In the genomic region with DNA sequence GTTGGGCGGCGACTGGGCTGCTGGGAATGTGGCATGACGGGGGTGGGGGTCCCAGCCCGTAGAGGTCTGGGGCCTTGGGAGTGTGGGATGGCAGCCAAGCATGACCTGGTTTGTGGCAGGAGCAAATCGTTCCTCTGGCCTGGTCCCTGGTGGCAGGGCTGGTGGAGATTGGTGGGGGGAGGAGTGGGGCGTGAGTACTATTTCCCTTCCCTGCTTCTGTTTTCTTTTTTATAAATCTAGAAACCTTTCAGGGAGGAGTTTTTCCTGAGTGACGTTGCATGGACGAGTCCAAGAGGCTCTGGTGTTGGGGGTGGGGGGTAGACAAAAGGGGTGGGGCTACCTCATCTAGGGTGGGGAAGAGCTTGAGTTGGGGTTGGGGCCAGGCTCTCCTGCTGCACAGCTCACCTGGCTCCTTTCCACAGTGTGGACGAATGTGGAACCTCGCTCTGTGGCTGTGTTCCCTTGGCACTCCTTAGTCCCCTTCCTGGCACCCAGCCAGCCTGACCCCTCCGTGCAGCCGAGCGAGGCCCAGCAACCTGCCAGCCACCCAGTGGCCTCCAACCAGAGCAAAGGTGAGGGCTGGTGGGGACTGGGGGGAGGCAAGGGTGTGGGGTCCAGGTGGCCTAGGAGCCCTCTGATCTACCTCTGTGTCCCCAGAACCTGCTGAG, we compare ENCODE assay signal across 9 cellular contexts. TPM values are rescaled to one million over a fixed set of nuclear protein-coding genes. Genes with fewer than 3 reads are reported as not detected.
DNase-seq lines count a peak whose midpoint lies in the region; ATAC-seq, FAIRE-seq and TF ChIP-seq lines count a peak whose summit lies in the region.
"Had no signal": no experiment of that assay in that cellular context is flagged by ENCODE, and none has a peak within 500 bp of the region (broad histone marks: within the 10 kb centered on the region; RNA-seq: fewer than 3 reads in every experiment).

No MANE protein-coding gene starts in this region.

- peaks cover 15% of the 10 kb centered on the region for H3K36me3 ChIP-seq in astrocyte (ENCODE audit: insufficient read depth, low read length)
- peaks cover 0 to 46% (median 28%) of the 10 kb centered on the region in 4 donors for H3K36me3 ChIP-seq in right lobe of liver
- peaks cover 0 to 16% (median 4%) of the 10 kb centered on the region in 4 donors for H3K36me3 ChIP-seq in transverse colon
- H3K36me3 ChIP-seq in mesendoderm (ENCODE audit: control insufficient read depth, insufficient read depth, low read length) = peaks cover 5% of the 10 kb centered on the region

- no peak overlapping the region for H3K56ac ChIP-seq in mesendoderm (ENCODE audit: low read length)

- H3K79me2 ChIP-seq in astrocyte (ENCODE audit: insufficient read depth, low read length) (peaks cover 47% of the 10 kb centered on the region), mesendoderm (ENCODE audit: control insufficient read depth, insufficient read depth, low read length) (peaks cover 13% of the 10 kb centered on the region)

- no peaks in the 10 kb centered on the region for H3K27me3 ChIP-seq in astrocyte (ENCODE audit: insufficient read depth, low read length)
- no peaks in the 10 kb centered on the region for H3K27me3 ChIP-seq in right lobe of liver
- no peaks in the 10 kb centered on the region for H3K27me3 ChIP-seq in transverse colon
- no peaks in the 10 kb centered on the region for H3K27me3 ChIP-seq in mesendoderm (ENCODE audit: insufficient read depth, low read length, poor library complexity)

- no peak overlapping the region for H2BK120ac ChIP-seq in mesendoderm (ENCODE audit: low read depth, low read length)

- no peak overlapping the region for H2AFZ ChIP-seq in astrocyte (ENCODE audit: low read depth, low read length)

- H2BK5ac ChIP-seq in mesendoderm (ENCODE audit: low read length) = no peak overlapping the region

- H3K27ac ChIP-seq in astrocyte (ENCODE audit: low read depth, low read length) = no peak overlapping the region
- peak overlapping the region in 1 of 3 donors; percentile 7 for H3K27ac ChIP-seq in right lobe of liver
- H3K27ac ChIP-seq in transverse colon = peak overlapping the region; percentile 80 to 91 (median 86)
- no peak overlapping the region for H3K27ac ChIP-seq in mesendoderm (ENCODE audit: low read depth, low read length)

- no peak for TF ChIP-seq POLR2A in right lobe of liver (IDR thresholded peaks at IDR 0.05)
- TF ChIP-seq POLR2A in transverse colon (IDR thresholded peaks at IDR 0.05) = no peak

- peak overlapping the region; percentile 24 for H3K4me3 Mint-ChIP-seq in activated T-cell treated with anti-CD3 and anti-CD28 coated beads, Interleukin-2, amount 50 U/mL, for 4 hours
- peak overlapping the region; percentile 87 for H3K4me3 Mint-ChIP-seq in astrocyte (ENCODE audit: unreplicated experiment)

- no peak overlapping the region for H3K4me3 ChIP-seq in astrocyte (ENCODE audit: insufficient read depth, low read depth, low read length)
- H3K4me3 ChIP-seq in right lobe of liver = no peak overlapping the region
- H3K4me3 ChIP-seq in transverse colon = peak overlapping the region in 1 of 4 donors; percentile 11
- H3K4me3 ChIP-seq in mesendoderm (ENCODE audit: low read length) = no peak overlapping the region

- no peak overlapping the region for H3K4ac ChIP-seq in mesendoderm (ENCODE audit: low read depth, low read length)

- in situ Hi-C loops in transverse colon (cut with MboI; ENCODE audit: low pct_ligation_motif_present in 1 of 4, low pct_unique_long_range_greater_than_20kb in 1 of 4, low sequenced_read_pairs in 3 of 4) = no loop called here

- no peak overlapping the region for H3K27ac Mint-ChIP-seq in astrocyte (ENCODE audit: unreplicated experiment)

- peaks cover 28% of the 10 kb centered on the region for H3K4me1 Mint-ChIP-seq in activated T-cell treated with anti-CD3 and anti-CD28 coated beads, Interleukin-2, amount 50 U/mL, for 4 hours (ENCODE audit: low read depth)
- H3K4me1 Mint-ChIP-seq in astrocyte (ENCODE audit: low read depth, unreplicated experiment) = peaks cover 21% of the 10 kb centered on the region

- H3K4me2 ChIP-seq in astrocyte (ENCODE audit: low read length) (peak overlapping the region; percentile 100), mesendoderm (ENCODE audit: low read length) (no peak overlapping the region)

- H3K27me3 Mint-ChIP-seq in activated T-cell treated with anti-CD3 and anti-CD28 coated beads, Interleukin-2, amount 50 U/mL, for 4 hours (ENCODE audit: low read depth) = no peaks in the 10 kb centered on the region
- H3K27me3 Mint-ChIP-seq in astrocyte (ENCODE audit: low read depth, unreplicated experiment) = no peaks in the 10 kb centered on the region

- intact Hi-C loops in right lobe of liver (cut with DNase I) (loop anchor here in 1 of 2 donors (5.0 kb wide), 1 partner anchor 34 kb away; no protein-coding TSS in a partner anchor), transverse colon (cut with DNase I; ENCODE audit: low total_unique reads) (no loop called here)

- TF ChIP-seq CTCF in astrocyte (IDR thresholded peaks at IDR 0.05; ENCODE audit: insufficient read depth, low read depth, low read length) = no peak
- no peak for TF ChIP-seq CTCF in right lobe of liver (IDR thresholded peaks at IDR 0.05)
- no peak for TF ChIP-seq CTCF in transverse colon (IDR thresholded peaks at IDR 0.05)

- H3K23ac ChIP-seq in mesendoderm (ENCODE audit: low read length) = no peak overlapping the region

- no peak overlapping the region for H4K5ac ChIP-seq in mesendoderm (ENCODE audit: low read length)

- no peak overlapping the region for H3K18ac ChIP-seq in mesendoderm (ENCODE audit: low read length)

- H4K8ac ChIP-seq in mesendoderm (ENCODE audit: low read depth, low read length) = no peak overlapping the region

- H3K9ac ChIP-seq in astrocyte (ENCODE audit: low read length) (peak overlapping the region; percentile 87), mesendoderm (ENCODE audit: low read length) (no peak overlapping the region)

- H2AK5ac ChIP-seq in mesendoderm (ENCODE audit: low read length) = no peak overlapping the region

- no peaks in the 10 kb centered on the region for H3K9me3 Mint-ChIP-seq in activated T-cell treated with anti-CD3 and anti-CD28 coated beads, Interleukin-2, amount 50 U/mL, for 4 hours
- H3K9me3 Mint-ChIP-seq in astrocyte (ENCODE audit: unreplicated experiment) = peaks cover 2% of the 10 kb centered on the region

- peaks cover 18% of the 10 kb centered on the region for H3K79me1 ChIP-seq in mesendoderm (ENCODE audit: low read length)

- H3K4me1 ChIP-seq in astrocyte (ENCODE audit: insufficient read depth, low read length) (peaks cover 40% of the 10 kb centered on the region), right lobe of liver (peaks cover 0 to 30% (median 7%) of the 10 kb centered on the region in 4 donors), transverse colon (peaks cover 33 to 50% (median 45%) of the 10 kb centered on the region in 4 donors), mesendoderm (ENCODE audit: control insufficient read depth, low read depth, low read length) (peaks cover 13% of the 10 kb centered on the region)

- no peak for FAIRE-seq in astrocyte (lab: Jason Lieb, UNC)

- no peak for TF ChIP-seq EP300 in transverse colon (IDR thresholded peaks at IDR 0.05; ENCODE audit: low read depth)

- ATAC-seq in activated T-cell treated with anti-CD3 and anti-CD28 coated beads, Interleukin-2, amount 50 U/mL, for 4 hours = no peak
- no peak for ATAC-seq in right lobe of liver
- no peak for ATAC-seq in HG03025 (IDR thresholded peaks at IDR 0.05; ENCODE audit: low FRiP score, unreplicated experiment)

- DNase-seq in activated T-cell treated with anti-CD3 and anti-CD28 coated beads, Interleukin-2, amount 50 U/mL, for 4 hours = no peak
- no peak for DNase-seq in activated T-cell treated with anti-CD3 and anti-CD28 coated beads for 4 hours
- DNase-seq in astrocyte (ENCODE audit: low read depth) = no peak
- DNase-seq in right lobe of liver = peak; percentile 45 to 65 (median 64)
- no peak for DNase-seq in transverse colon
- DNase-seq in mesendoderm = no peak
- no peak for DNase-seq in iPS-NIHi7 (ENCODE audit: extremely low spot score)
- DNase-seq: T1000 had no signal

- H3K9me3 ChIP-seq in astrocyte (ENCODE audit: insufficient read depth, low read depth, low read length) (no peaks in the 10 kb centered on the region), right lobe of liver (no peaks in the 10 kb centered on the region), transverse colon (no peaks in the 10 kb centered on the region)

- 30% methylated on average over 13 of the region's 13 CpGs for WGBS in right lobe of liver (ENCODE audit: insufficient coverage, low coverage, low lambda C conversion rate, missing lambda C conversion rate)
- WGBS in transverse colon (ENCODE audit: low coverage in 1 of 2), 2 donors = 20 to 48% methylated on average over 1 to 13 of the region's 13 CpGs
- no CpG with 5 or more reads among the region's 13 CpGs for WGBS in mesendoderm (ENCODE audit: extremely low coverage, insufficient coverage, low lambda C conversion rate)

- peaks cover 74% of the 10 kb centered on the region for H4K20me1 ChIP-seq in astrocyte (ENCODE audit: insufficient read depth, low read length)

- H3K36me3 Mint-ChIP-seq in activated T-cell treated with anti-CD3 and anti-CD28 coated beads, Interleukin-2, amount 50 U/mL, for 4 hours (ENCODE audit: insufficient read depth) = peaks cover 3% of the 10 kb centered on the region
- peaks cover 4% of the 10 kb centered on the region for H3K36me3 Mint-ChIP-seq in astrocyte (ENCODE audit: low read depth, unreplicated experiment)

- no peak overlapping the region for H2BK15ac ChIP-seq in mesendoderm (replicated peaks; ENCODE audit: low read depth)

RNA-seq across cellular contexts. Expression of gene PRR19, which starts 15.4 kb away (rescaled TPM):
- total RNA-seq in activated T-cell treated with anti-CD3 and anti-CD28 coated beads, Interleukin-2, amount 50 U/mL, for 4 hours = 1 to 10 TPM in 2 of 3 donors, under 1 TPM in 1; 0.58 to 1.5 (median 1.3) TPM
- total RNA-seq in astrocyte (1.3 and 1.4 TPM in 2 replicates), right lobe of liver (under 1 TPM; 0.18 to 0.74 (median 0.21) TPM), transverse colon (under 1 TPM in 2 of 4 donors, not detected in 2; 0.41 to 0.79 TPM)
- 4.3 TPM for polyA plus RNA-seq in mesendoderm (2013, experiment 1 of 2)
- polyA plus RNA-seq in mesendoderm (2013, experiment 2 of 2) = 4.4 TPM

RNA-seq across cellular contexts. Expression of gene PAFAH1B3, which starts 15.9 kb away (rescaled TPM):
- 10 to 100 TPM; 55.2 to 67.8 (median 60.0) TPM for total RNA-seq in activated T-cell treated with anti-CD3 and anti-CD28 coated beads, Interleukin-2, amount 50 U/mL, for 4 hours
- total RNA-seq in astrocyte (44.1 and 51.8 TPM in 2 replicates), right lobe of liver (10 to 100 TPM in 1 of 6 experiments, 1 to 10 TPM in 5; 1.6 to 10.6 (median 5.0) TPM), transverse colon (10 to 100 TPM in 3 of 4 donors, not detected in 1; 16.7 to 35.2 (median 24.4) TPM)
- 81.4 TPM for polyA plus RNA-seq in mesendoderm (2013, experiment 1 of 2)
- 78.9 TPM for polyA plus RNA-seq in mesendoderm (2013, experiment 2 of 2)

RNA-seq across cellular contexts. Expression of gene CIC, which starts 17.4 kb away (rescaled TPM):
- total RNA-seq in activated T-cell treated with anti-CD3 and anti-CD28 coated beads, Interleukin-2, amount 50 U/mL, for 4 hours = 10 to 100 TPM; 54.9 to 67.3 (median 64.1) TPM
- 73.4 and 78.5 TPM in 2 replicates for total RNA-seq in astrocyte
- total RNA-seq in right lobe of liver = 10 to 100 TPM; 19.9 to 53.6 (median 35.2) TPM
- 10 to 100 TPM; 35.1 to 96.5 (median 43.6) TPM for total RNA-seq in transverse colon
- polyA plus RNA-seq in mesendoderm (2013, experiment 1 of 2) = 21.7 TPM
- polyA plus RNA-seq in mesendoderm (2013, experiment 2 of 2) = 22.2 TPM

RNA-seq across cellular contexts. Expression of gene TMEM145, which starts 26.6 kb away (rescaled TPM):
- not detected for total RNA-seq in activated T-cell treated with anti-CD3 and anti-CD28 coated beads, Interleukin-2, amount 50 U/mL, for 4 hours
- total RNA-seq in astrocyte = 0.70 TPM in 1 of 2 replicates, not detected in the other
- under 1 TPM in 3 of 6 experiments, not detected in 3; 0.10 to 0.16 (median 0.12) TPM for total RNA-seq in right lobe of liver
- not detected for total RNA-seq in transverse colon
- 1.2 TPM for polyA plus RNA-seq in mesendoderm (2013, experiment 1 of 2)
- 1.2 TPM for polyA plus RNA-seq in mesendoderm (2013, experiment 2 of 2)

RNA-seq across cellular contexts. Expression of gene ERF, which starts 31.6 kb away (rescaled TPM):
- total RNA-seq in activated T-cell treated with anti-CD3 and anti-CD28 coated beads, Interleukin-2, amount 50 U/mL, for 4 hours = 10 to 100 TPM; 86.2 to 95.4 (median 89.1) TPM
- 108 TPM in 2 replicates for total RNA-seq in astrocyte
- total RNA-seq in right lobe of liver = 10 to 100 TPM; 15.4 to 35.7 (median 30.5) TPM
- total RNA-seq in transverse colon = 10 to 100 TPM; 20.9 to 67.3 (median 30.5) TPM
- 42.7 TPM for polyA plus RNA-seq in mesendoderm (2013, experiment 1 of 2)
- 42.7 TPM for polyA plus RNA-seq in mesendoderm (2013, experiment 2 of 2)

Comparison
In these comparisons a context has a peak if more than half of its experiments do, and no peak if none do; other contexts are left out.
1. DNase-seq: peak in right lobe of liver (3 of 3); none in activated T-cell treated with anti-CD3 and anti-CD28 coated beads, Interleukin-2, amount 50 U/mL, for 4 hours (single experiment), activated T-cell treated with anti-CD3 and anti-CD28 coated beads for 4 hours (single experiment), astrocyte (single experiment), transverse colon (single experiment), mesendoderm (single experiment) and iPS-NIHi7 (single experiment).
2. H3K27ac ChIP-seq: peak in transverse colon (4 of 4); none in astrocyte (single experiment) and mesendoderm (single experiment).